Comparison of ENCODE assay signal across 20 cellular contexts in genomic region chr3:56971816-56972215, GRCh38.
"Had no signal": no experiment of that assay in that cellular context is flagged by ENCODE, and none has a peak within 500 bp of the region (broad histone marks: within the 10 kb centered on the region; RNA-seq: fewer than 3 reads in every experiment).

No MANE protein-coding gene starts in this region.

- H3K27ac ChIP-seq: HL-60, RWPE1, SJCRH30 had no signal

- H3K4me3 ChIP-seq: MG63, SJCRH30 had no signal

- H3K9me3 ChIP-seq: MG63, SJCRH30 had no signal

- H3K36me3 ChIP-seq: MG63 had no signal

- H3K27me3 ChIP-seq: MG63, SJCRH30 had no signal

- DNase-seq: Karpas-422, KG1, MG63, NCI-H1092, NCI-H1105 treated with DMSO at 0.1 percent for 48 hours, NCI-H1417 treated with DMSO at 0.1 percent for 48 hours, NCI-H146, NCI-H1694 treated with DMSO at 0.1 percent for 48 hours, NCI-H1930, NCI-H2081, NCI-H2107, NCI-H2227 treated with DMSO at 0.1 percent for 48 hours, NCI-H524, NCI-H526 treated with DMSO at 0.1 percent for 48 hours, NCI-H748 treated with DMSO at 0.1 percent for 48 hours, PC-3, SHP77, SJCRH30 had no signal
